13 cellular contexts compared by ENCODE assay signal in the genomic region with DNA sequence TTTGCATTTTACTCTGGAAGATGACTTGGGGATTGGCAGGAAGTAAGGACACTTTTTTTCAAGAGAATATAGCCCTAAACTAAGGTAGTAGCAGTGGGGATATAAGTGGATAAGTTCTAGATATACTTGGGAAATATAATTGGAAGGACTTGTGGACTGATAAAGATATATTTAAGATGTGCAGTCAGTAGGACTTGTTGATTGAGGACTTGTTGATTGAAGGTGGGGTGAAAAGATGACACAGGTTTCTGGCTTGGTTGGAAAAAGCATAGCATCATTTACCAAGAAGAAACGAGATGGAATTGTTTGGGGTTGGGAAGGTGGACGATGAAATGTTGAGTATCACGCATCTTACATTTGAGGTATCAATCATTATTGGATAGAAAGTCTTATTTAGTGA. TPM values are rescaled to one million over a fixed set of nuclear protein-coding genes. Genes with fewer than 3 reads are reported as not detected.
A peak's percentile ranks its signal among the peaks of the same experiment; 100 is the strongest.
DNase-seq lines count a peak whose midpoint lies in the region; ATAC-seq, FAIRE-seq and TF ChIP-seq lines count a peak whose summit lies in the region.
"Had no signal": no experiment of that assay in that cellular context is flagged by ENCODE, and none has a peak within 500 bp of the region (broad histone marks: within the 10 kb centered on the region; RNA-seq: fewer than 3 reads in every experiment).

No MANE protein-coding gene starts in this region.

- H2AFZ ChIP-seq in OCI-LY3 (ENCODE audit: low read depth, low read length) (no peak overlapping the region), hepatocyte (no peak overlapping the region)

- no peaks in the 10 kb centered on the region for H4K20me1 ChIP-seq in OCI-LY3 (ENCODE audit: insufficient read depth, low read length)
- no peaks in the 10 kb centered on the region for H4K20me1 ChIP-seq in hepatocyte (ENCODE audit: insufficient read depth, poor library complexity, severe bottlenecking)

- H3K9me3 ChIP-seq in CD4-positive, CD25-positive, alpha-beta regulatory T cell (ENCODE audit: control insufficient read depth in 2 of 2, low read length in 2 of 2), result no peaks in the 10 kb centered on the region
- H3K9me3 ChIP-seq in OCI-LY3 (ENCODE audit: insufficient read depth, low read length), result no peaks in the 10 kb centered on the region
- no peaks in the 10 kb centered on the region for H3K9me3 ChIP-seq in hepatocyte (ENCODE audit: low read depth)
- no peaks in the 10 kb centered on the region for H3K9me3 ChIP-seq in spleen
- no peaks in the 10 kb centered on the region for H3K9me3 ChIP-seq in small intestine (ENCODE audit: control insufficient read depth, low read depth)

- no peaks in the 10 kb centered on the region for H3K9me2 ChIP-seq in hepatocyte (replicated peaks; ENCODE audit: insufficient read depth)

- no peak for ATAC-seq in CD4-positive, CD25-positive, alpha-beta regulatory T cell (ENCODE audit: low read depth in 2 of 2)
- ATAC-seq in GM19452 (IDR thresholded peaks at IDR 0.05; ENCODE audit: unreplicated experiment), result no peak

- H3K4me1 ChIP-seq in CD4-positive, CD25-positive, alpha-beta regulatory T cell (ENCODE audit: control insufficient read depth, insufficient read depth, low read length, poor library complexity, severe bottlenecking), result peaks cover 47% of the 10 kb centered on the region
- peaks cover 23% of the 10 kb centered on the region for H3K4me1 ChIP-seq in OCI-LY3 (ENCODE audit: low read length)
- H3K4me1 ChIP-seq in hepatocyte (ENCODE audit: insufficient read depth), result peaks cover 18% of the 10 kb centered on the region
- peaks cover 35 to 94% (median 66%) of the 10 kb centered on the region in 6 donors for H3K4me1 ChIP-seq in spleen
- peaks cover 2 to 3% of the 10 kb centered on the region in 2 donors for H3K4me1 ChIP-seq in small intestine (ENCODE audit: control insufficient read depth in 2 of 2, insufficient read depth in 1 of 2, low read depth in 1 of 2, low read length in 1 of 2)

- POLR2A ChIA-PET in HEK293T (lab: Yijun Ruan, JAX), result interaction anchor here (0.9 to 5.2 kb wide), 7 partner anchors 8 to 132 kb away, joined by 3 to 39 read pairs (median 10); a partner anchor contains a TSS

- no peak overlapping the region for H3K9ac ChIP-seq in OCI-LY3 (ENCODE audit: low read length)

- no peaks in the 10 kb centered on the region for H3K27me3 ChIP-seq in CD4-positive, CD25-positive, alpha-beta regulatory T cell (ENCODE audit: control insufficient read depth, insufficient read depth, low read length)
- H3K27me3 ChIP-seq in OCI-LY3 (ENCODE audit: low read depth, low read length) (no peaks in the 10 kb centered on the region), hepatocyte (no peaks in the 10 kb centered on the region), spleen (replicated peaks in 1 of 7) (no peaks in the 10 kb centered on the region), small intestine (ENCODE audit: control insufficient read depth in 2 of 2, insufficient read depth in 2 of 2, low read length in 2 of 2) (no peaks in the 10 kb centered on the region)

- H3K4me3 Mint-ChIP-seq in CD4-positive, CD25-positive, alpha-beta regulatory T cell, result no peak overlapping the region
- H3K4me3 Mint-ChIP-seq: activated naive CD8-positive, alpha-beta T cell; natural killer cell treated with Interleukin-12 subunit alpha and Interleukin-12 subunit beta and Interleukin-15 and Interleukin-18, amount 100 ng/mL, for 72 hours had no signal

- peaks cover 33% of the 10 kb centered on the region for H3K36me3 Mint-ChIP-seq in CD4-positive, CD25-positive, alpha-beta regulatory T cell
- H3K36me3 Mint-ChIP-seq: activated naive CD8-positive, alpha-beta T cell had no signal

- CTCF ChIA-PET in HEK293T (lab: Yijun Ruan, JAX), result interaction anchor here (1.4 kb wide), 1 partner anchor 54 kb away, joined by 4 read pairs; no protein-coding TSS in a partner anchor

- H3K27ac ChIP-seq in CD4-positive, CD25-positive, alpha-beta regulatory T cell (ENCODE audit: insufficient read depth, low read length, poor library complexity, severe bottlenecking), result peak overlapping the region; percentile 95
- peak overlapping the region; percentile 97 for H3K27ac ChIP-seq in OCI-LY3 (ENCODE audit: low read length)
- H3K27ac ChIP-seq in hepatocyte, result peak overlapping the region; percentile 98
- H3K27ac ChIP-seq in spleen, result peak overlapping the region; percentile 92 to 100 (median 98)
- peak overlapping the region in 1 of 2 donors; percentile 96 for H3K27ac ChIP-seq in small intestine (ENCODE audit: low read depth in 1 of 2, low read length in 1 of 2)

- H3K4me1 Mint-ChIP-seq in CD4-positive, CD25-positive, alpha-beta regulatory T cell, result peaks cover 0 to 51% (median 28%) of the 10 kb centered on the region in 4 donors

- WGBS in hepatocyte (ENCODE audit: low lambda C conversion rate, missing lambda C conversion rate), result 98% methylated on average over 3 of the region's 3 CpGs
- 92 to 97% (median 95%) methylated on average over 3 of the region's 3 CpGs for WGBS in spleen, 5 donors
- WGBS in small intestine, 3 donors, result 95 to 96% (median 95%) methylated on average over 3 of the region's 3 CpGs

- H3K4me2 ChIP-seq in OCI-LY3 (ENCODE audit: low read length) (peak overlapping the region; percentile 71; the same call in 1 of the 2 replicates), hepatocyte (peak overlapping the region; percentile 74)

- no peak for TF ChIP-seq CTCF in OCI-LY3 (IDR thresholded peaks at IDR 0.05; ENCODE audit: low read depth, low read length)
- TF ChIP-seq CTCF in hepatocyte (IDR thresholded peaks at IDR 0.05; ENCODE audit: poor library complexity), result no peak
- TF ChIP-seq CTCF in spleen (IDR thresholded peaks at IDR 0.05 in 8 of 11, conservative IDR thresholded peaks at IDR 0.05 in 3 of 11), result no peak

- intact Hi-C loops in spleen (cut with DNase I; ENCODE audit: low total_unique reads), result no loop called here

- peaks cover 42% of the 10 kb centered on the region for H3K36me3 ChIP-seq in CD4-positive, CD25-positive, alpha-beta regulatory T cell (ENCODE audit: control insufficient read depth, insufficient read depth, low read length)
- H3K36me3 ChIP-seq in OCI-LY3 (replicated peaks; ENCODE audit: low read depth, low read length) (peaks cover 38% of the 10 kb centered on the region), hepatocyte (replicated peaks; ENCODE audit: insufficient read depth, low read depth) (no peaks in the 10 kb centered on the region), spleen (peaks cover 9 to 69% (median 55%) of the 10 kb centered on the region in 6 donors), small intestine (ENCODE audit: control insufficient read depth in 2 of 2, insufficient read depth in 2 of 2, low read length in 2 of 2) (peaks cover 8 to 12% of the 10 kb centered on the region in 2 donors)

- DNase-seq in CD4-positive, CD25-positive, alpha-beta regulatory T cell, result no peak
- DNase-seq in hepatocyte (ENCODE audit: low spot score) (no peak), spleen (no peak), small intestine (no peak), HEK293T (ENCODE audit: extremely low spot score) (no peak)
- DNase-seq in activated CD4-positive, alpha-beta T cell treated with anti-CD3 and anti-CD28 coated beads, Interleukin-2, amount 50 U/mL, for 4 hours, result no peak
- DNase-seq: NCI-H1694 treated with DMSO at 0.1 percent for 48 hours, SHP77 treated with DMSO at 0.1 percent for 48 hours had no signal

- no peak for FAIRE-seq in small intestine (lab: Jason Lieb, UNC)
- FAIRE-seq: colon had no signal

- no peak overlapping the region for H3K4me3 ChIP-seq in CD4-positive, CD25-positive, alpha-beta regulatory T cell (ENCODE audit: low read depth, low read length)
- no peak overlapping the region for H3K4me3 ChIP-seq in OCI-LY3 (ENCODE audit: low read length)
- no peak overlapping the region for H3K4me3 ChIP-seq in hepatocyte
- H3K4me3 ChIP-seq in spleen, result peak overlapping the region in 1 of 8 donors; percentile 92
- no peak overlapping the region for H3K4me3 ChIP-seq in small intestine (ENCODE audit: low read depth in 1 of 2, low read length in 2 of 2)

- TF ChIP-seq POLR2A in spleen (IDR thresholded peaks at IDR 0.05), result no peak

- H3K27ac Mint-ChIP-seq in CD4-positive, CD25-positive, alpha-beta regulatory T cell, result no peak overlapping the region
- H3K27ac Mint-ChIP-seq: activated naive CD8-positive, alpha-beta T cell; natural killer cell treated with Interleukin-12 subunit alpha and Interleukin-12 subunit beta and Interleukin-15 and Interleukin-18, amount 100 ng/mL, for 72 hours had no signal

- H3K79me2 ChIP-seq in OCI-LY3 (ENCODE audit: low read length) (peaks cover 13% of the 10 kb centered on the region), hepatocyte (peaks cover 33% of the 10 kb centered on the region)

- no peaks in the 10 kb centered on the region for H3K27me3 Mint-ChIP-seq in CD4-positive, CD25-positive, alpha-beta regulatory T cell
- H3K27me3 Mint-ChIP-seq: activated naive CD8-positive, alpha-beta T cell; natural killer cell treated with Interleukin-12 subunit alpha and Interleukin-12 subunit beta and Interleukin-15 and Interleukin-18, amount 100 ng/mL, for 72 hours had no signal

- no peaks in the 10 kb centered on the region for H3K9me3 Mint-ChIP-seq in CD4-positive, CD25-positive, alpha-beta regulatory T cell
- H3K9me3 Mint-ChIP-seq: natural killer cell treated with Interleukin-12 subunit alpha and Interleukin-12 subunit beta and Interleukin-15 and Interleukin-18, amount 100 ng/mL, for 72 hours had no signal

RNA-seq across cellular contexts. Expression of a gene that starts 1.5 kb away (rescaled TPM):
- 125 TPM for total RNA-seq in CD4-positive, CD25-positive, alpha-beta regulatory T cell
- 100 to 1,000 TPM; 254 to 386 (median 265) TPM for polyA plus RNA-seq in CD4-positive, CD25-positive, alpha-beta regulatory T cell
- total RNA-seq in hepatocyte (29.5 and 33.3 TPM in 2 replicates), spleen (100 to 1,000 TPM; 133 to 159 (median 148) TPM)
- polyA plus RNA-seq in hepatocyte (248 and 295 TPM in 2 replicates), spleen (100 to 1,000 TPM; 103 to 151 (median 140) TPM), small intestine (100 to 1,000 TPM in 2 of 3 donors, 10 to 100 TPM in 1; 62.6 to 133 (median 114) TPM)

RNA-seq across cellular contexts. Expression of a gene that starts 5.7 kb away (rescaled TPM):
- total RNA-seq in CD4-positive, CD25-positive, alpha-beta regulatory T cell, result 100 TPM
- 100 to 1,000 TPM; 135 to 165 (median 137) TPM for polyA plus RNA-seq in CD4-positive, CD25-positive, alpha-beta regulatory T cell
- total RNA-seq in hepatocyte (68.4 and 105 TPM in 2 replicates), spleen (100 to 1,000 TPM; 159 to 306 (median 232) TPM)
- polyA plus RNA-seq in hepatocyte (170 and 185 TPM in 2 replicates), spleen (10 to 100 TPM; 54.9 to 61.6 (median 60.6) TPM), small intestine (10 to 100 TPM; 25.4 to 43.9 (median 25.5) TPM)

RNA-seq across cellular contexts. Expression of a gene that starts 9.9 kb away (rescaled TPM):
- 62.9 TPM for total RNA-seq in CD4-positive, CD25-positive, alpha-beta regulatory T cell
- 100 to 1,000 TPM in 2 of 4 donors, 10 to 100 TPM in 2; 92.8 to 141 (median 115) TPM for polyA plus RNA-seq in CD4-positive, CD25-positive, alpha-beta regulatory T cell
- total RNA-seq in hepatocyte, result 110 and 114 TPM in 2 replicates
- 126 and 135 TPM in 2 replicates for polyA plus RNA-seq in hepatocyte
- 100 to 1,000 TPM; 122 to 194 (median 141) TPM for total RNA-seq in spleen
- 100 to 1,000 TPM in 1 of 3 donors, 10 to 100 TPM in 2; 71.4 to 108 (median 76.5) TPM for polyA plus RNA-seq in spleen
- polyA plus RNA-seq in small intestine, result 10 to 100 TPM; 73.9 to 97.3 (median 88.9) TPM

RNA-seq across cellular contexts. Expression of a gene that starts 10.1 kb away (rescaled TPM):
- total RNA-seq in CD4-positive, CD25-positive, alpha-beta regulatory T cell, result 21.0 TPM
- 10 to 100 TPM; 22.5 to 30.9 (median 25.7) TPM for polyA plus RNA-seq in CD4-positive, CD25-positive, alpha-beta regulatory T cell
- total RNA-seq in hepatocyte (15.3 and 18.0 TPM in 2 replicates), spleen (10 to 100 TPM; 17.0 to 26.0 (median 22.7) TPM)
- polyA plus RNA-seq in hepatocyte (26.1 and 27.8 TPM in 2 replicates), spleen (10 to 100 TPM; 23.7 to 28.4 (median 26.5) TPM), small intestine (10 to 100 TPM; 15.9 to 28.4 (median 16.0) TPM)

RNA-seq across cellular contexts. Expression of a gene that starts 42.1 kb away (rescaled TPM):
- 2.4 TPM for total RNA-seq in CD4-positive, CD25-positive, alpha-beta regulatory T cell
- 1 to 10 TPM in 2 of 4 donors, under 1 TPM in 2; 0.49 to 1.6 (median 1.0) TPM for polyA plus RNA-seq in CD4-positive, CD25-positive, alpha-beta regulatory T cell
- total RNA-seq in hepatocyte, result 8.5 and 15.2 TPM in 2 replicates
- polyA plus RNA-seq in hepatocyte, result 6.3 and 8.0 TPM in 2 replicates
- total RNA-seq in spleen, result 10 to 100 TPM; 29.8 to 58.8 (median 43.4) TPM
- polyA plus RNA-seq in spleen, result 1 to 10 TPM; 1.9 to 7.6 (median 3.1) TPM
- polyA plus RNA-seq in small intestine, result 1 to 10 TPM in 1 of 3 donors, under 1 TPM in 2; under 0.01 to 7.0 (median 0.27) TPM
